ENCODE assay signal across 21 cellular contexts in genomic region chr7:45125193-45125904, GRCh38. TPM values are rescaled to one million over a fixed set of nuclear protein-coding genes. Genes with fewer than 3 reads are reported as not detected.
DNase-seq lines count a peak whose midpoint lies in the region; ATAC-seq and TF ChIP-seq lines count a peak whose summit lies in the region.
"Had no signal": no experiment of that assay in that cellular context is flagged by ENCODE, and none has a peak within 500 bp of the region (broad histone marks: within the 10 kb centered on the region; RNA-seq: fewer than 3 reads in every experiment).

No MANE protein-coding gene starts in this region.

- no CpG with 5 or more reads among the region's 11 CpGs for WGBS in neuronal stem cell (ENCODE audit: extremely low coverage in 2 of 2, insufficient read length in 2 of 2, insufficient replicate concordance in 1 of 2), 2 donors
- WGBS in aorta, 2 donors = 92 to 95% methylated on average over 11 of the region's 11 CpGs

- H3K23ac ChIP-seq in neuronal stem cell (ENCODE audit: low read depth, low read length, poor library complexity) = peak overlapping the region; percentile 55

- H4K91ac ChIP-seq in neuronal stem cell (ENCODE audit: low read depth, low read length, poor library complexity) = no peak overlapping the region

- H2BK120ac ChIP-seq in neuronal stem cell (ENCODE audit: low read depth, low read length) = peak overlapping the region; percentile 81

- DNase-seq in activated CD8-positive, alpha-beta T cell treated with anti-CD3 and anti-CD28 coated beads, Interleukin-2, amount 10 ng/mL, durations not matched to agents 7 days and 5 days = no peak
- DNase-seq in activated CD8-positive, alpha-beta T cell treated with anti-CD3 and anti-CD28 coated beads for 36 hours = no peak
- DNase-seq in cerebellar cortex (ENCODE audit: low spot score) (peak; percentile 17), neuronal stem cell (ENCODE audit: low spot score) (no peak), middle frontal gyrus (ENCODE audit: extremely low spot score, low spot score) (no peak), aorta (no peak)
- DNase-seq: CD4-positive, alpha-beta T cell; COR-L47; DMS153; GDM1; GM23248; NCI-H1105; NCI-H2029 treated with DMSO at 0.1 percent for 48 hours; NCI-H226; NCI-H510A treated with DMSO at 0.1 percent for 48 hours; NCI-H748 treated with DMSO at 0.1 percent for 48 hours; SIG-M5 had no signal

- H3K4me3 Mint-ChIP-seq in activated CD8-positive, alpha-beta T cell treated with anti-CD3 and anti-CD28 coated beads, Interleukin-2, amount 10 ng/mL, durations not matched to agents 7 days and 5 days = no peak overlapping the region
- H3K4me3 Mint-ChIP-seq in activated CD8-positive, alpha-beta T cell treated with anti-CD3 and anti-CD28 coated beads for 36 hours = no peak overlapping the region
- H3K4me3 Mint-ChIP-seq: CD4-positive, alpha-beta T cell had no signal

- H3K36me3 ChIP-seq in neuronal stem cell (replicated peaks in 1 of 2; ENCODE audit: control insufficient read depth in 2 of 2, insufficient read depth in 2 of 2, low read length in 2 of 2) = no peaks in the 10 kb centered on the region
- no peaks in the 10 kb centered on the region for H3K36me3 ChIP-seq in aorta (ENCODE audit: control insufficient read depth in 1 of 2, insufficient read depth in 2 of 2, low read length in 1 of 2)
- H3K36me3 ChIP-seq: HAP-1 had no signal

- H3K27ac Mint-ChIP-seq in activated CD8-positive, alpha-beta T cell treated with anti-CD3 and anti-CD28 coated beads, Interleukin-2, amount 10 ng/mL, durations not matched to agents 7 days and 5 days = peak overlapping the region; percentile 16
- H3K27ac Mint-ChIP-seq in activated CD8-positive, alpha-beta T cell treated with anti-CD3 and anti-CD28 coated beads for 36 hours = no peak overlapping the region
- H3K27ac Mint-ChIP-seq: CD4-positive, alpha-beta T cell had no signal

- H2BK15ac ChIP-seq in neuronal stem cell (ENCODE audit: low read length) = peak overlapping the region; percentile 88

- peak overlapping the region; percentile 66 for H2BK5ac ChIP-seq in neuronal stem cell (ENCODE audit: low read length)

- no peaks in the 10 kb centered on the region for H3K27me3 Mint-ChIP-seq in activated CD8-positive, alpha-beta T cell treated with anti-CD3 and anti-CD28 coated beads, Interleukin-2, amount 10 ng/mL, durations not matched to agents 7 days and 5 days (ENCODE audit: low read depth)
- no peaks in the 10 kb centered on the region for H3K27me3 Mint-ChIP-seq in activated CD8-positive, alpha-beta T cell treated with anti-CD3 and anti-CD28 coated beads for 36 hours
- H3K27me3 Mint-ChIP-seq: CD4-positive, alpha-beta T cell had no signal

- H3K4me2 ChIP-seq in neuronal stem cell (ENCODE audit: insufficient read depth, low read length, poor library complexity, severe bottlenecking) = no peak overlapping the region
- H3K4me2 ChIP-seq: KMS-11 had no signal

- H3K4me3 ChIP-seq in neuronal stem cell (ENCODE audit: low read length in 2 of 2) (no peak overlapping the region), aorta (ENCODE audit: low read length in 2 of 2) (no peak overlapping the region)
- H3K4me3 ChIP-seq: GM23248, HAP-1 had no signal

- peak overlapping the region; percentile 48 for H3K18ac ChIP-seq in neuronal stem cell (ENCODE audit: low read length)

- H3K9me3 Mint-ChIP-seq in activated CD8-positive, alpha-beta T cell treated with anti-CD3 and anti-CD28 coated beads, Interleukin-2, amount 10 ng/mL, durations not matched to agents 7 days and 5 days (ENCODE audit: insufficient read depth) = no peaks in the 10 kb centered on the region
- H3K9me3 Mint-ChIP-seq in activated CD8-positive, alpha-beta T cell treated with anti-CD3 and anti-CD28 coated beads for 36 hours = no peaks in the 10 kb centered on the region
- H3K9me3 Mint-ChIP-seq: CD4-positive, alpha-beta T cell had no signal

- intact Hi-C loops in activated CD8-positive, alpha-beta T cell treated with anti-CD3 and anti-CD28 coated beads for 36 hours (cut with micrococcal nuclease) = no loop called here
- intact Hi-C loops in aorta (cut with DNase I) = no loop called here

- TF ChIP-seq CTCF in activated CD8-positive, alpha-beta T cell treated with anti-CD3 and anti-CD28 coated beads for 36 hours (IDR thresholded peaks at IDR 0.05) = no peak

- H3K27ac ChIP-seq in neuronal stem cell (replicated peaks; ENCODE audit: low read length) (no peak overlapping the region), aorta (ENCODE audit: low read depth in 1 of 2, low read length in 2 of 2) (no peak overlapping the region)
- H3K27ac ChIP-seq: GM23248, KMS-11 had no signal

- H2AFZ ChIP-seq in neuronal stem cell (ENCODE audit: low read length) = peak overlapping the region; percentile 73
- H2AFZ ChIP-seq: GM23248 had no signal

- CTCF ChIA-PET in activated CD8-positive, alpha-beta T cell treated with anti-CD3 and anti-CD28 coated beads, Interleukin-2, amount 10 ng/mL, durations not matched to agents 7 days and 5 days (lab: Charles Lee) = interaction anchor here (0.8 to 1.4 kb wide), 2 partner anchors 10 to 11 kb away, joined by 3 to 6 read pairs; no protein-coding TSS in a partner anchor
- CTCF ChIA-PET in activated CD8-positive, alpha-beta T cell treated with anti-CD3 and anti-CD28 coated beads for 36 hours (lab: Charles Lee) = interaction anchor here (6.3 kb wide), 1 partner anchor 11 kb away, joined by 41 read pairs; no protein-coding TSS in a partner anchor

- no peak for ATAC-seq in activated CD8-positive, alpha-beta T cell treated with anti-CD3 and anti-CD28 coated beads, Interleukin-2, amount 10 ng/mL, durations not matched to agents 7 days and 5 days
- ATAC-seq in activated CD8-positive, alpha-beta T cell treated with anti-CD3 and anti-CD28 coated beads for 36 hours = no peak
- ATAC-seq in HG03280 (IDR thresholded peaks at IDR 0.05; ENCODE audit: unreplicated experiment) (no peak), aorta (ENCODE audit: low FRiP score) (no peak)
- ATAC-seq: SK-N-SH treated with all-trans-retinoic acid at 6 μM for 48 hours had no signal

- H3K27me3 ChIP-seq in neuronal stem cell (ENCODE audit: control insufficient read depth in 3 of 3, insufficient read depth in 3 of 3, low read depth in 1 of 3, low read length in 3 of 3) (peaks cover 0 to 16% (median 2%) of the 10 kb centered on the region in 3 experiments), aorta (ENCODE audit: control insufficient read depth in 1 of 2, insufficient read depth in 2 of 2, low read length in 1 of 2) (no peaks in the 10 kb centered on the region)

- H2AK5ac ChIP-seq in neuronal stem cell (ENCODE audit: low read depth, low read length) = peak overlapping the region; percentile 92

- H3K79me1 ChIP-seq in neuronal stem cell (ENCODE audit: low read depth, low read length) = peaks cover 2% of the 10 kb centered on the region

- peaks cover 16% of the 10 kb centered on the region for H3K4me1 Mint-ChIP-seq in activated CD8-positive, alpha-beta T cell treated with anti-CD3 and anti-CD28 coated beads, Interleukin-2, amount 10 ng/mL, durations not matched to agents 7 days and 5 days (ENCODE audit: low read depth)
- peaks cover 13% of the 10 kb centered on the region for H3K4me1 Mint-ChIP-seq in activated CD8-positive, alpha-beta T cell treated with anti-CD3 and anti-CD28 coated beads for 36 hours (ENCODE audit: low read depth)

- no peak overlapping the region for H3K14ac ChIP-seq in neuronal stem cell (ENCODE audit: low read length)

- peak overlapping the region; percentile 82 for H2BK12ac ChIP-seq in neuronal stem cell (ENCODE audit: low read length)

- no peaks in the 10 kb centered on the region for H3K9me3 ChIP-seq in neuronal stem cell (replicated peaks in 1 of 2; ENCODE audit: control insufficient read depth in 2 of 2, insufficient read depth in 1 of 2, low read depth in 1 of 2, low read length in 2 of 2)
- H3K9me3 ChIP-seq in aorta (ENCODE audit: control insufficient read depth, low read length) = no peaks in the 10 kb centered on the region
- H3K9me3 ChIP-seq: HAP-1 had no signal

- H3K4me1 ChIP-seq in neuronal stem cell (ENCODE audit: control insufficient read depth in 2 of 2, insufficient read depth in 1 of 2, low read depth in 1 of 2, low read length in 2 of 2) = peaks cover 5 to 9% of the 10 kb centered on the region in 2 donors
- H3K4me1 ChIP-seq in aorta (ENCODE audit: control insufficient read depth in 1 of 2, insufficient read depth in 2 of 2, low read length in 2 of 2) = no peaks in the 10 kb centered on the region
- H3K4me1 ChIP-seq: HAP-1 had no signal

- no peak overlapping the region for H4K8ac ChIP-seq in neuronal stem cell (ENCODE audit: low read depth, low read length)

- no peak overlapping the region for H3K4ac ChIP-seq in neuronal stem cell (ENCODE audit: low read length)

- no peak overlapping the region for H3K9ac ChIP-seq in neuronal stem cell (ENCODE audit: low read depth, low read length, poor library complexity)
- H3K9ac ChIP-seq: GM23248, KMS-11 had no signal

- H3K36me3 Mint-ChIP-seq in activated CD8-positive, alpha-beta T cell treated with anti-CD3 and anti-CD28 coated beads, Interleukin-2, amount 10 ng/mL, durations not matched to agents 7 days and 5 days (ENCODE audit: low read depth) = no peaks in the 10 kb centered on the region
- H3K36me3 Mint-ChIP-seq in activated CD8-positive, alpha-beta T cell treated with anti-CD3 and anti-CD28 coated beads for 36 hours (ENCODE audit: low read depth) = no peaks in the 10 kb centered on the region

- POLR2A ChIA-PET in activated CD8-positive, alpha-beta T cell treated with anti-CD3 and anti-CD28 coated beads, Interleukin-2, amount 10 ng/mL, durations not matched to agents 7 days and 5 days (lab: Charles Lee) = interaction anchor here (0.6 to 1.0 kb wide), 2 partner anchors 15 to 76 kb away, joined by 3 read pairs; no protein-coding TSS in a partner anchor
- POLR2A ChIA-PET in activated CD8-positive, alpha-beta T cell treated with anti-CD3 and anti-CD28 coated beads for 36 hours (lab: Charles Lee) = interaction anchor here (0.5 to 0.8 kb wide), 3 partner anchors 10 to 16 kb away, joined by 3 read pairs; partner anchors contain the start of gene TBRG4

RNA-seq across cellular contexts. Expression of gene TBRG4, which starts 13.9 kb away (rescaled TPM):
- 100 to 1,000 TPM; 133 to 137 TPM for total RNA-seq in activated CD8-positive, alpha-beta T cell treated with anti-CD3 and anti-CD28 coated beads, Interleukin-2, amount 10 ng/mL, durations not matched to agents 7 days and 5 days
- total RNA-seq in activated CD8-positive, alpha-beta T cell treated with anti-CD3 and anti-CD28 coated beads for 36 hours = 100 to 1,000 TPM; 197 TPM
- polyA plus RNA-seq in neuronal stem cell (2013, experiment 1 of 2) = 46.9 TPM
- polyA plus RNA-seq in neuronal stem cell (2013, experiment 2 of 2) = 46.7 TPM
- 10 to 100 TPM; 35.0 to 41.4 TPM for total RNA-seq in aorta
- polyA plus RNA-seq in aorta = 10 to 100 TPM; 14.4 to 41.8 TPM

RNA-seq across cellular contexts. Expression of gene RAMP3, which starts 32.2 kb away (rescaled TPM):
- total RNA-seq in activated CD8-positive, alpha-beta T cell treated with anti-CD3 and anti-CD28 coated beads, Interleukin-2, amount 10 ng/mL, durations not matched to agents 7 days and 5 days = not detected
- not detected for total RNA-seq in activated CD8-positive, alpha-beta T cell treated with anti-CD3 and anti-CD28 coated beads for 36 hours
- 0.15 TPM for polyA plus RNA-seq in neuronal stem cell (2013, experiment 1 of 2)
- polyA plus RNA-seq in neuronal stem cell (2013, experiment 2 of 2) = 0.18 TPM
- 10 to 100 TPM; 43.0 to 78.0 TPM for total RNA-seq in aorta
- 10 to 100 TPM in 1 of 2 donors, 1 to 10 TPM in 1; 5.0 to 14.7 TPM for polyA plus RNA-seq in aorta
- total RNA-seq: CD4-positive, alpha-beta T cell; GM23248 had no signal
- polyA plus RNA-seq: GM23248 had no signal

RNA-seq across cellular contexts. Expression of gene NACAD, which starts 36.6 kb away (rescaled TPM):
- under 1 TPM; 0.05 to 0.16 TPM for total RNA-seq in activated CD8-positive, alpha-beta T cell treated with anti-CD3 and anti-CD28 coated beads, Interleukin-2, amount 10 ng/mL, durations not matched to agents 7 days and 5 days
- total RNA-seq in activated CD8-positive, alpha-beta T cell treated with anti-CD3 and anti-CD28 coated beads for 36 hours = under 1 TPM; 0.31 to 0.50 TPM
- polyA plus RNA-seq in neuronal stem cell (2013, experiment 1 of 2) = 3.5 TPM
- polyA plus RNA-seq in neuronal stem cell (2013, experiment 2 of 2) = 3.6 TPM
- total RNA-seq in aorta = 10 to 100 TPM; 10.0 to 15.7 TPM
- 10 to 100 TPM in 1 of 2 donors, 1 to 10 TPM in 1; 1.3 to 15.4 TPM for polyA plus RNA-seq in aorta

Comparison
In these comparisons a context has a peak if more than half of its experiments do, and no peak if none do; other contexts are left out.
1. RNA of gene RAMP3, which starts 32.2 kb away (total RNA-seq): 43.0 to 78.0 TPM in aorta; not detected in activated CD8-positive, alpha-beta T cell treated with anti-CD3 and anti-CD28 coated beads, Interleukin-2, amount 10 ng/mL, durations not matched to agents 7 days and 5 days and not detected in activated CD8-positive, alpha-beta T cell treated with anti-CD3 and anti-CD28 coated beads for 36 hours; every median in the first group is over 10 times any median in the second.
2. RNA of gene NACAD, which starts 36.6 kb away (total RNA-seq): 10.0 to 15.7 TPM in aorta; 0.31 to 0.50 TPM in activated CD8-positive, alpha-beta T cell treated with anti-CD3 and anti-CD28 coated beads for 36 hours and 0.05 to 0.16 TPM in activated CD8-positive, alpha-beta T cell treated with anti-CD3 and anti-CD28 coated beads, Interleukin-2, amount 10 ng/mL, durations not matched to agents 7 days and 5 days; every median in the first group is over 4 times any median in the second.